Comparison of ENCODE assay signal across 19 cellular contexts in genomic region chr1:40866408-40866788, GRCh38. TPM values are rescaled to one million over a fixed set of nuclear protein-coding genes. Genes with fewer than 3 reads are reported as not detected.
DNase-seq lines count a peak whose midpoint lies in the region; ATAC-seq and TF ChIP-seq lines count a peak whose summit lies in the region.
"Had no signal": no experiment of that assay in that cellular context is flagged by ENCODE, and none has a peak within 500 bp of the region (broad histone marks: within the 10 kb centered on the region; RNA-seq: fewer than 3 reads in every experiment).

No MANE protein-coding gene starts in this region.

- POLR2A ChIA-PET in PC-9 (lab: Charles Lee; ENCODE audit: unreplicated experiment), result interaction anchor here (0.6 to 0.9 kb wide), 4 partner anchors 11 to 57 kb away, joined by 3 to 10 read pairs (median 5); no protein-coding TSS in a partner anchor

- CTCF ChIA-PET in PC-9 (lab: Charles Lee), result no interaction called here

- BruUV-seq in PC-9 (replicated peaks; lab: Mats Ljungman, UMichigan), result no TSS peak

- TF ChIP-seq EP300 in esophagus muscularis mucosa (IDR thresholded peaks at IDR 0.05), result no peak

- peak overlapping the region; percentile 45 for H3K27ac Mint-ChIP-seq in T-helper 1 cell treated with Interleukin-12 subunit alpha and Interleukin-12 subunit beta and Interleukin-4 antibody, amounts not matched to agents 30 μg/mL and 1 μg/mL, for 36 hours
- H3K27ac Mint-ChIP-seq: activated CD8-positive, alpha-beta T cell treated with anti-CD3 and anti-CD28 coated beads, Interleukin-2, amount 10 ng/mL, durations not matched to agents 7 days and 5 days; activated naive CD4-positive, alpha-beta T cell treated with anti-CD3 and anti-CD28 coated beads, Interleukin-2, amount 50 U/mL, for 72 hours; dendritic cell treated with granulocyte-macrophage colony-stimulating factor and Interleukin-4, amounts not matched to agents 40 ng/mL and 50 ng/mL, for 4 days; T-cell had no signal

- H3K27me3 Mint-ChIP-seq in T-helper 1 cell treated with Interleukin-12 subunit alpha and Interleukin-12 subunit beta and Interleukin-4 antibody, amounts not matched to agents 30 μg/mL and 1 μg/mL, for 36 hours (ENCODE audit: low read depth), result no peaks in the 10 kb centered on the region
- H3K27me3 Mint-ChIP-seq: dendritic cell treated with granulocyte-macrophage colony-stimulating factor and Interleukin-4, amounts not matched to agents 40 ng/mL and 50 ng/mL, for 4 days; T-cell had no signal

- no peak for DNase-seq in T-helper 1 cell
- DNase-seq in PC-9, result peak; percentile 81 to 92
- no peak for DNase-seq in esophagus muscularis mucosa (ENCODE audit: extremely low spot score)
- DNase-seq in left lobe of liver (ENCODE audit: low spot score), result no peak
- DNase-seq: 8988T; activated CD8-positive, alpha-beta T cell treated with anti-CD3 and anti-CD28 coated beads, Interleukin-2, amount 10 ng/mL, durations not matched to agents 7 days and 5 days; activated T-cell treated with anti-CD3 and anti-CD28 coated beads, Interleukin-2, amount 50 U/mL, for 4 hours; NCI-H2029; pancreas; stimulated activated CD4-positive, alpha-beta T cell treated with anti-CD3 and anti-CD28 coated beads, Interleukin-4, amount 100 ng/mL, for 24 hours; T-cell; WERI-Rb-1 had no signal

- H3K9ac ChIP-seq in stomach smooth muscle (ENCODE audit: low read length in 2 of 2), result no peak overlapping the region

- peaks cover 19% of the 10 kb centered on the region for H3K4me1 Mint-ChIP-seq in T-helper 1 cell treated with Interleukin-12 subunit alpha and Interleukin-12 subunit beta and Interleukin-4 antibody, amounts not matched to agents 30 μg/mL and 1 μg/mL, for 36 hours (ENCODE audit: low read depth)

- H3K27ac ChIP-seq in PC-9 (peak overlapping the region; percentile 90), esophagus muscularis mucosa (replicated peaks in 1 of 4) (peak overlapping the region; percentile 44 to 63 (median 57)), stomach smooth muscle (ENCODE audit: low read length) (peak overlapping the region; percentile 41)
- H3K27ac ChIP-seq: skin epidermis, WERI-Rb-1 had no signal

- peaks cover 2% of the 10 kb centered on the region for H3K36me3 Mint-ChIP-seq in T-helper 1 cell treated with Interleukin-12 subunit alpha and Interleukin-12 subunit beta and Interleukin-4 antibody, amounts not matched to agents 30 μg/mL and 1 μg/mL, for 36 hours (ENCODE audit: low read depth)
- H3K36me3 Mint-ChIP-seq: activated naive CD4-positive, alpha-beta T cell treated with anti-CD3 and anti-CD28 coated beads, Interleukin-2, amount 50 U/mL, for 72 hours; T-cell had no signal

- intact Hi-C loops in PC-9 (cut with micrococcal nuclease; ENCODE audit: unreplicated experiment), result loop anchor here (1.0 to 10.0 kb wide), 3 partner anchors 9 to 628 kb away; no protein-coding TSS in a partner anchor
- intact Hi-C loops in esophagus muscularis mucosa (cut with DNase I), result no loop called here

- H4K20me1 ChIP-seq in PC-9 (ENCODE audit: insufficient read depth), result no peaks in the 10 kb centered on the region

- no peak overlapping the region for H2AFZ ChIP-seq in PC-9

- no peak for TF ChIP-seq POLR2A in esophagus muscularis mucosa (IDR thresholded peaks at IDR 0.05; ENCODE audit: low read depth)

- H3K4me3 ChIP-seq in PC-9 (no peak overlapping the region), esophagus muscularis mucosa (no peak overlapping the region), stomach smooth muscle (ENCODE audit: low read length in 2 of 2) (peak overlapping the region in 1 of 2 donors; percentile 29)
- H3K4me3 ChIP-seq: pancreas, skin epidermis had no signal

- H3K4me1 ChIP-seq in PC-9 (replicated peaks; ENCODE audit: insufficient read depth) (peaks cover 69% of the 10 kb centered on the region), esophagus muscularis mucosa (peaks cover 3 to 35% (median 26%) of the 10 kb centered on the region in 4 donors), stomach smooth muscle (ENCODE audit: control insufficient read depth, insufficient read depth, low read length) (peaks cover 18% of the 10 kb centered on the region)

- TF ChIP-seq CTCF in PC-9 (conservative IDR thresholded peaks at IDR 0.05), result no peak
- no peak for TF ChIP-seq CTCF in esophagus muscularis mucosa (IDR thresholded peaks at IDR 0.05)

- H3K4me3 Mint-ChIP-seq in T-helper 1 cell treated with Interleukin-12 subunit alpha and Interleukin-12 subunit beta and Interleukin-4 antibody, amounts not matched to agents 30 μg/mL and 1 μg/mL, for 36 hours, result no peak overlapping the region
- H3K4me3 Mint-ChIP-seq: activated CD8-positive, alpha-beta T cell treated with anti-CD3 and anti-CD28 coated beads, Interleukin-2, amount 10 ng/mL, durations not matched to agents 7 days and 5 days; activated T-cell treated with anti-CD3 and anti-CD28 coated beads, Interleukin-2, amount 50 U/mL, for 4 hours; dendritic cell treated with granulocyte-macrophage colony-stimulating factor and Interleukin-4, amounts not matched to agents 40 ng/mL and 50 ng/mL, for 4 days; T-cell had no signal

- WGBS in esophagus muscularis mucosa, result 70% methylated on average over 5 of the region's 5 CpGs

- H3K27me3 ChIP-seq in PC-9 (ENCODE audit: insufficient read depth, low read depth), result no peaks in the 10 kb centered on the region
- no peaks in the 10 kb centered on the region for H3K27me3 ChIP-seq in esophagus muscularis mucosa
- no peaks in the 10 kb centered on the region for H3K27me3 ChIP-seq in stomach smooth muscle (ENCODE audit: control insufficient read depth in 1 of 2, insufficient read depth in 2 of 2, low read length in 2 of 2)
- H3K27me3 ChIP-seq: pancreas had no signal

- H3K9me3 Mint-ChIP-seq in T-helper 1 cell treated with Interleukin-12 subunit alpha and Interleukin-12 subunit beta and Interleukin-4 antibody, amounts not matched to agents 30 μg/mL and 1 μg/mL, for 36 hours, result peaks cover 11% of the 10 kb centered on the region
- H3K9me3 Mint-ChIP-seq: activated T-cell treated with anti-CD3 and anti-CD28 coated beads, Interleukin-2, amount 50 U/mL, for 4 hours had no signal

- ATAC-seq in GM19395 (IDR thresholded peaks at IDR 0.05; ENCODE audit: unreplicated experiment), result no peak
- ATAC-seq in left lobe of liver, result no peak
- no peak for ATAC-seq in HG03342 (IDR thresholded peaks at IDR 0.05; ENCODE audit: unreplicated experiment)
- ATAC-seq: activated CD8-positive, alpha-beta T cell treated with anti-CD3 and anti-CD28 coated beads, Interleukin-2, amount 10 ng/mL, durations not matched to agents 7 days and 5 days; activated naive CD4-positive, alpha-beta T cell treated with anti-CD3 and anti-CD28 coated beads, Interleukin-2, amount 50 U/mL, for 72 hours; activated T-cell treated with anti-CD3 and anti-CD28 coated beads, Interleukin-2, amount 50 U/mL, for 4 hours; pancreas; T-cell had no signal

- peaks cover under 1% of the 10 kb centered on the region; the same call in 1 of the 2 replicates for H3K79me2 ChIP-seq in PC-9 (ENCODE audit: low read depth)

- H3K9me3 ChIP-seq in PC-9 (ENCODE audit: insufficient read depth, low read depth) (peaks cover 6% of the 10 kb centered on the region; the same call in 1 of the 2 replicates), esophagus muscularis mucosa (peaks cover 0 to 3% (median 0%) of the 10 kb centered on the region in 4 donors), stomach smooth muscle (ENCODE audit: control insufficient read depth in 2 of 2, low read length in 2 of 2) (peaks cover 3 to 4% of the 10 kb centered on the region in 2 donors)
- H3K9me3 ChIP-seq: pancreas had no signal

- no peaks in the 10 kb centered on the region for H3K9me2 ChIP-seq in PC-9 (ENCODE audit: insufficient read depth)

- peaks cover 55% of the 10 kb centered on the region for H3F3A ChIP-seq in PC-9 (ENCODE audit: insufficient read depth, low read depth)

- H3K4me2 ChIP-seq in PC-9, result peak overlapping the region; percentile 58

- no peaks in the 10 kb centered on the region for H3K36me3 ChIP-seq in PC-9 (ENCODE audit: low read depth)
- H3K36me3 ChIP-seq in esophagus muscularis mucosa, result no peaks in the 10 kb centered on the region
- H3K36me3 ChIP-seq in stomach smooth muscle (ENCODE audit: control insufficient read depth in 2 of 2, insufficient read depth in 2 of 2, low read length in 2 of 2), result no peaks in the 10 kb centered on the region
- H3K36me3 ChIP-seq: pancreas, WERI-Rb-1 had no signal

RNA-seq across cellular contexts. Expression of gene CITED4, which starts 4.2 kb away (rescaled TPM):
- total RNA-seq in PC-9 (2021), result 67.5 and 98.2 TPM in 2 replicates
- total RNA-seq in esophagus muscularis mucosa, result 10 to 100 TPM; 10.1 to 37.8 (median 18.5) TPM
- total RNA-seq in left lobe of liver, result 29.9 TPM

Comparison
In these comparisons a context has a peak if more than half of its experiments do, and no peak if none do; other contexts are left out.
1. DNase-seq: peak in PC-9 (2 of 2); none in T-helper 1 cell (0 of 5), esophagus muscularis mucosa (single experiment) and left lobe of liver (single experiment).
2. Peak in every context shown above with its lines, with median percentiles within 50 percentile points of each other: H3K27ac ChIP-seq.